Comparison of ENCODE assay signal across 22 cellular contexts in the genomic region with DNA sequence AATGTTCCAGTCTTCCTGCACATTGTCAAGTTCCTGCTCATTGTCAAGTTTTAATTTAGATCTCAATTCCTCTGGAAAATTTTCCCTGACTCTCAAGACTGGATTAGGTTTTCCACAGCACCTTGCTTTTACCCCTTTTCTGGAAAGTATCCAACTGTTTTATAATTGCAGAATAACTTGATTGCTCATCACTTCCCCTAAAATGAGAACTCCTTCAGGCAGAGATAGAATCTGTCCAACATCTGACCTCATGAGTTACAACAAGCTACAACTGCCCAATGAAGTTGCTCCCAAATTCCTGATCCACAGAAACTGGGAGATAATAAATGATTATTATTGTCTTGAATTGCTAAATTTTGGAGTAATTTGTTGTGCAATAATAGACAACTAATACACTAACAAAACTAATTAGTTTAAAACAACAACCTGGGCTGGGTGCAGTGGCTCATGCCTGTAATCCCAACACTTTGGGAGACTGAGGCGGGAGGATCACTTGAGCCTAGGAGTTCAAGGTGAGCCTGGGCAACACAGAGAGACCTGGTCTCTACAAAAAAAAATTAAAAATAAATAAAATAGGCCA. TPM values are rescaled to one million over a fixed set of nuclear protein-coding genes. Genes with fewer than 3 reads are reported as not detected.
DNase-seq lines count a peak whose midpoint lies in the region; ATAC-seq and TF ChIP-seq lines count a peak whose summit lies in the region.
"Had no signal": no experiment of that assay in that cellular context is flagged by ENCODE, and none has a peak within 500 bp of the region (broad histone marks: within the 10 kb centered on the region; RNA-seq: fewer than 3 reads in every experiment).

No MANE protein-coding gene starts in this region.

- no peaks in the 10 kb centered on the region for H3K9me3 ChIP-seq in osteoblast (ENCODE audit: low read depth, low read length)
- H3K9me3 ChIP-seq: HAP-1 had no signal

- no peaks in the 10 kb centered on the region for H3K79me2 ChIP-seq in osteoblast (ENCODE audit: insufficient read depth, low read length)

- peak; percentile 46 for DNase-seq in EL
- DNase-seq in OCI-M1 (lab: John Stamatoyannopoulos, UW), result peak; percentile 61
- DNase-seq in epithelial cell of esophagus (ENCODE audit: low read depth), result peak; percentile 80
- peak; percentile 41 for DNase-seq in osteoblast (ENCODE audit: insufficient read length, low spot score, missing footprints)
- DNase-seq in COLO829 (ENCODE audit: low spot score), result no peak
- DNase-seq: activated CD4-positive, alpha-beta T cell treated with anti-CD3 and anti-CD28 coated beads for 4 hours; aorta; endodermal cell; NCI-H187; NCI-H446 treated with DMSO at 0.1 percent for 48 hours; stimulated activated CD4-positive, alpha-beta T cell treated with anti-CD3 and anti-CD28 coated beads, Interleukin-4, amount 100 ng/mL, for 4 hours; stimulated activated CD8-positive, alpha-beta memory T cell treated with anti-CD3 and anti-CD28 coated beads, Interleukin-4, amount 100 ng/mL, for 48 hours had no signal

- H4K20me1 ChIP-seq in osteoblast (ENCODE audit: insufficient read depth, low read length), result no peaks in the 10 kb centered on the region

- no peaks in the 10 kb centered on the region for H3K36me3 ChIP-seq in osteoblast (ENCODE audit: insufficient read depth, low read length)
- H3K36me3 ChIP-seq: HAP-1 had no signal

- peak overlapping the region; percentile 24 for H3K4me2 ChIP-seq in osteoblast (ENCODE audit: insufficient read depth, low read length)

- no peak for TF ChIP-seq CTCF in epithelial cell of esophagus (IDR thresholded peaks at IDR 0.05; ENCODE audit: insufficient read depth, low read depth, low read length, missing control alignments)
- TF ChIP-seq CTCF in osteoblast (IDR thresholded peaks at IDR 0.05; ENCODE audit: extremely low read depth, low read depth, low read length), result no peak

- H3K27ac ChIP-seq in osteoblast (ENCODE audit: low read depth, low read length), result no peak overlapping the region

- no peak overlapping the region for H3K4me3 ChIP-seq in epithelial cell of esophagus (ENCODE audit: low read length)
- H3K4me3 ChIP-seq in osteoblast (ENCODE audit: insufficient read depth, low read length), result no peak overlapping the region
- H3K4me3 ChIP-seq: HAP-1, lung, skin epidermis had no signal

- no peak overlapping the region for H2AFZ ChIP-seq in osteoblast (ENCODE audit: low read length)

- H3K4me1 ChIP-seq in osteoblast (ENCODE audit: insufficient read depth, low read length), result peaks cover 17% of the 10 kb centered on the region
- H3K4me1 ChIP-seq: HAP-1 had no signal

- H3K27me3 ChIP-seq in osteoblast (ENCODE audit: insufficient read depth, low read length), result no peaks in the 10 kb centered on the region

- ATAC-seq in HG03108 (IDR thresholded peaks at IDR 0.05; ENCODE audit: unreplicated experiment) (no peak), GM18907 (IDR thresholded peaks at IDR 0.05; ENCODE audit: unreplicated experiment) (no peak), GM21390 (IDR thresholded peaks at IDR 0.05; ENCODE audit: unreplicated experiment) (no peak)

RNA-seq across cellular contexts. Expression of gene CCDC83, which starts 10.0 kb away (rescaled TPM):
- not detected in 2 replicates for total RNA-seq in osteoblast
- total RNA-seq: aorta, B cell, chondrocyte, endodermal cell, glomerular endothelial cell, lung, temporal lobe had no signal

RNA-seq across cellular contexts. Expression of gene SYTL2, which starts 34.2 kb away (rescaled TPM):
- total RNA-seq in osteoblast, result 19.4 and 19.9 TPM in 2 replicates
